21 cellular contexts compared by ENCODE assay signal in the genomic region with DNA sequence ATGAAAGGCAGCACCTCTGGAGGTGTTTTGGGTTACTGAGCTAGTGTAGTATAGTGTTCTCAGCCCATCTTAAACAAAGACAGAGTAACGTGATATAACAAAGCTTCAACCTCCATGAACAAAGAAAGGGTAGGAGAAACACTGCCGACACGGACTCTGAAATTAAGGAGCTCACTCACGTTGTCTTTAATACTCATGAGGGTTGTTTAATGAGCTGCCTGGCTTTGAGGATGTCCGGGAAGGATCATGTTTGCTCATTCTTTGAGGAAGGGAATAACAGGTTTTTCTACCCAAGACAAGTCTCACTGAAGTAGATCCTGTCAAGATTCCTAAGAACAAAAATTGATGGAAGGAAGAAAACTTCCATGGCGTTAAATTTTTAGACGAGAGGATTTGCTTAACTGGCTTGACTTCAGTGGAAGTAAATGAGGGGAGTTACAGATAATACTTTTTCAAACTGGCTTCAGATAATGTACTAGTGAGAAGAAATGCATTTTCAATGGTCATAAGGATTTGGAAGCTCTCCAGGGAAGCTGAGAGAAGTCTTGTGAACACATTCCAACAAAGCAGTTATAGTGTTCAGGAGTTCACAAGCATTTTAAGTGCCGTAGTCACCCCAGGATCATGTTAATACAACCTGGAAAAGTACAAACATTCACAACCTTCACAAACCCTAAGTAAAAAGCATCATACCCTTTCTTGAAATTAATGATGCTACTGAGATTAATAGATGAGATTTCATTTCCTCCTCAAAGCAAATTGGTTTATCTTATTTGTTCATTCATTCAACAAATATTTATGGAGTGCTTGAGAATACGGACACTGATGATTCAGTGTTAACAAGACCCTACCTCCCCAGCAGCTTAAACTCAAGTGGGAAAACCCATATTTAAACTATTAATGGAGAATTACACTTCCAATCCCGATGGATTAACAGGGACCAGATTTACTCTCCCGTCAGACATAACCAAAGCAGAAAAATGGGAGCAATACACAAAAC.
DNase-seq lines count a peak whose midpoint lies in the region; ATAC-seq and TF ChIP-seq lines count a peak whose summit lies in the region.
"Had no signal": no experiment of that assay in that cellular context is flagged by ENCODE, and none has a peak within 500 bp of the region (broad histone marks: within the 10 kb centered on the region; RNA-seq: fewer than 3 reads in every experiment).

No MANE protein-coding gene starts in this region.

- TF ChIP-seq EP300 in esophagus muscularis mucosa (IDR thresholded peaks at IDR 0.05), result no peak

- no peaks in the 10 kb centered on the region for H3K27me3 Mint-ChIP-seq in CD4-positive, alpha-beta T cell
- H3K27me3 Mint-ChIP-seq in endodermal cell (ENCODE audit: insufficient read depth), result peaks cover 9% of the 10 kb centered on the region
- H3K27me3 Mint-ChIP-seq in naive thymus-derived CD4-positive, alpha-beta T cell, result no peaks in the 10 kb centered on the region
- H3K27me3 Mint-ChIP-seq in activated CD4-positive, alpha-beta memory T cell treated with anti-CD3 and anti-CD28 coated beads for 36 hours, result no peaks in the 10 kb centered on the region
- H3K27me3 Mint-ChIP-seq: effector memory CD8-positive, alpha-beta T cell had no signal

- peak overlapping the region; percentile 90 for H3K27ac Mint-ChIP-seq in CD4-positive, alpha-beta T cell
- peak overlapping the region; percentile 77 for H3K27ac Mint-ChIP-seq in endodermal cell
- peak overlapping the region in 7 of 9 donors; percentile 45 to 87 (median 80) for H3K27ac Mint-ChIP-seq in naive thymus-derived CD4-positive, alpha-beta T cell
- no peak overlapping the region for H3K27ac Mint-ChIP-seq in activated CD4-positive, alpha-beta memory T cell treated with anti-CD3 and anti-CD28 coated beads for 36 hours

- H3K36me3 Mint-ChIP-seq in CD4-positive, alpha-beta T cell (ENCODE audit: low read depth), result peaks cover 38% of the 10 kb centered on the region
- no peaks in the 10 kb centered on the region for H3K36me3 Mint-ChIP-seq in endodermal cell (ENCODE audit: low read depth)
- peaks cover 0 to 23% (median 18%) of the 10 kb centered on the region in 5 donors for H3K36me3 Mint-ChIP-seq in naive thymus-derived CD4-positive, alpha-beta T cell
- peaks cover 8% of the 10 kb centered on the region for H3K36me3 Mint-ChIP-seq in activated CD4-positive, alpha-beta memory T cell treated with anti-CD3 and anti-CD28 coated beads for 36 hours

- H3K4me1 ChIP-seq in endodermal cell (ENCODE audit: control insufficient read depth, insufficient read depth, low read length) (peaks cover 12% of the 10 kb centered on the region), esophagus muscularis mucosa (no peaks in the 10 kb centered on the region)
- peaks cover 0 to 34% of the 10 kb centered on the region in 2 donors for H3K4me1 ChIP-seq in naive thymus-derived CD4-positive, alpha-beta T cell (ENCODE audit: control insufficient read depth in 2 of 2, insufficient read depth in 2 of 2, low read length in 2 of 2)
- H3K4me1 ChIP-seq: right lobe of liver, testis had no signal

- H3K4me3 ChIP-seq in LNCaP clone FGC (ENCODE audit: low read depth, low read length), result no peak overlapping the region
- H3K4me3 ChIP-seq in endodermal cell (ENCODE audit: low read length), result no peak overlapping the region
- H3K4me3 ChIP-seq in naive thymus-derived CD4-positive, alpha-beta T cell (ENCODE audit: low read length), result no peak overlapping the region
- no peak overlapping the region for H3K4me3 ChIP-seq in esophagus muscularis mucosa
- H3K4me3 ChIP-seq: gastrocnemius medialis, lung, right lobe of liver, testis had no signal

- intact Hi-C loops in CD4-positive, alpha-beta T cell (cut with DNase I, micrococcal nuclease), result no loop called here
- intact Hi-C loops in naive thymus-derived CD4-positive, alpha-beta T cell (cut with micrococcal nuclease), result no loop called here
- intact Hi-C loops in esophagus muscularis mucosa (cut with DNase I), result no loop called here
- intact Hi-C loops in activated CD4-positive, alpha-beta memory T cell treated with anti-CD3 and anti-CD28 coated beads for 36 hours (cut with micrococcal nuclease), result no loop called here

- no peak overlapping the region for H3K27ac ChIP-seq in CD4-positive, alpha-beta T cell (ENCODE audit: low read depth, low read length)
- no peak overlapping the region for H3K27ac ChIP-seq in endodermal cell (ENCODE audit: low read depth, low read length)
- H3K27ac ChIP-seq in naive thymus-derived CD4-positive, alpha-beta T cell (ENCODE audit: low read depth, low read length), result no peak overlapping the region
- H3K27ac ChIP-seq in esophagus muscularis mucosa (replicated peaks in 1 of 4), result no peak overlapping the region
- H3K27ac ChIP-seq: gastrocnemius medialis, right lobe of liver, testis had no signal

- H3K4me3 Mint-ChIP-seq in CD4-positive, alpha-beta T cell, result no peak overlapping the region
- no peak overlapping the region for H3K4me3 Mint-ChIP-seq in endodermal cell
- H3K4me3 Mint-ChIP-seq in naive thymus-derived CD4-positive, alpha-beta T cell, result peak overlapping the region in 4 of 10 donors; percentile 27 to 80 (median 70)
- no peak overlapping the region for H3K4me3 Mint-ChIP-seq in activated CD4-positive, alpha-beta memory T cell treated with anti-CD3 and anti-CD28 coated beads for 36 hours
- H3K4me3 Mint-ChIP-seq: effector memory CD8-positive, alpha-beta T cell; neural crest cell had no signal

- H3K9ac ChIP-seq in endodermal cell (ENCODE audit: extremely low read depth, low read length, poor library complexity, severe bottlenecking), result no peak overlapping the region

- ATAC-seq in CD4-positive, alpha-beta T cell (ENCODE audit: poor library complexity), result no peak
- no peak for ATAC-seq in naive thymus-derived CD4-positive, alpha-beta T cell
- ATAC-seq: effector memory CD8-positive, alpha-beta T cell; gastrocnemius medialis; right lobe of liver had no signal

- TF ChIP-seq POLR2A in esophagus muscularis mucosa (IDR thresholded peaks at IDR 0.05; ENCODE audit: low read depth), result no peak

- no peaks in the 10 kb centered on the region for H3K9me3 ChIP-seq in CD4-positive, alpha-beta T cell (ENCODE audit: control insufficient read depth, low read length)
- H3K9me3 ChIP-seq in endodermal cell (ENCODE audit: control insufficient read depth, low read length) (no peaks in the 10 kb centered on the region), esophagus muscularis mucosa (no peaks in the 10 kb centered on the region)
- no peaks in the 10 kb centered on the region for H3K9me3 ChIP-seq in naive thymus-derived CD4-positive, alpha-beta T cell (ENCODE audit: control insufficient read depth in 2 of 3, low read length in 3 of 3)
- H3K9me3 ChIP-seq: gastrocnemius medialis, right lobe of liver, testis had no signal

- H3K4me1 Mint-ChIP-seq in CD4-positive, alpha-beta T cell (ENCODE audit: low read depth), result peaks cover 46% of the 10 kb centered on the region
- H3K4me1 Mint-ChIP-seq in endodermal cell, result peaks cover 47% of the 10 kb centered on the region
- H3K4me1 Mint-ChIP-seq in naive thymus-derived CD4-positive, alpha-beta T cell, result peaks cover 10 to 60% (median 47%) of the 10 kb centered on the region in 7 donors
- no peaks in the 10 kb centered on the region for H3K4me1 Mint-ChIP-seq in activated CD4-positive, alpha-beta memory T cell treated with anti-CD3 and anti-CD28 coated beads for 36 hours (ENCODE audit: low read depth)

- no peaks in the 10 kb centered on the region for H3K27me3 ChIP-seq in CD4-positive, alpha-beta T cell (ENCODE audit: control insufficient read depth, insufficient read depth, low read length)
- H3K27me3 ChIP-seq in endodermal cell (ENCODE audit: control insufficient read depth, insufficient read depth, low read length, poor library complexity, severe bottlenecking), result no peaks in the 10 kb centered on the region
- H3K27me3 ChIP-seq in naive thymus-derived CD4-positive, alpha-beta T cell (ENCODE audit: control insufficient read depth in 2 of 2, insufficient read depth in 2 of 2, low read length in 2 of 2), result no peaks in the 10 kb centered on the region
- no peaks in the 10 kb centered on the region for H3K27me3 ChIP-seq in esophagus muscularis mucosa
- H3K27me3 ChIP-seq: gastrocnemius medialis, right lobe of liver, testis had no signal

- H3K36me3 ChIP-seq in endodermal cell (ENCODE audit: control insufficient read depth, insufficient read depth, low read length) (no peaks in the 10 kb centered on the region), esophagus muscularis mucosa (peaks cover 0 to 6% (median 2%) of the 10 kb centered on the region in 4 donors)
- no peaks in the 10 kb centered on the region for H3K36me3 ChIP-seq in naive thymus-derived CD4-positive, alpha-beta T cell (ENCODE audit: control insufficient read depth in 2 of 3, insufficient read depth in 3 of 3, low read length in 3 of 3)
- H3K36me3 ChIP-seq: gastrocnemius medialis, right lobe of liver had no signal

- POLR2A ChIA-PET in CD4-positive, alpha-beta T cell (lab: Charles Lee), result interaction anchor here (3.5 kb wide), 1 partner anchor 7 kb away, joined by 18 read pairs; no protein-coding TSS in a partner anchor
- POLR2A ChIA-PET in naive thymus-derived CD4-positive, alpha-beta T cell (lab: Charles Lee), result interaction anchor here (1.6 to 12.8 kb wide), 3 partner anchors 5 to 9 kb away, joined by 4 to 226 read pairs (median 226); no protein-coding TSS in a partner anchor
- POLR2A ChIA-PET in activated CD4-positive, alpha-beta memory T cell treated with anti-CD3 and anti-CD28 coated beads for 36 hours (lab: Charles Lee), result interaction anchor here (0.7 kb wide), 1 partner anchor 12 kb away, joined by 3 read pairs; no protein-coding TSS in a partner anchor

- no peaks in the 10 kb centered on the region for H3K9me3 Mint-ChIP-seq in CD4-positive, alpha-beta T cell
- H3K9me3 Mint-ChIP-seq in endodermal cell, result no peaks in the 10 kb centered on the region
- peaks cover 0 to 4% (median 0%) of the 10 kb centered on the region in 11 donors for H3K9me3 Mint-ChIP-seq in naive thymus-derived CD4-positive, alpha-beta T cell
- H3K9me3 Mint-ChIP-seq in activated CD4-positive, alpha-beta memory T cell treated with anti-CD3 and anti-CD28 coated beads for 36 hours, result no peaks in the 10 kb centered on the region
- H3K9me3 Mint-ChIP-seq: effector memory CD8-positive, alpha-beta T cell; neural crest cell had no signal

- 91 to 95% methylated on average over 7 to 11 of the region's 11 CpGs for WGBS in endodermal cell (ENCODE audit: insufficient coverage in 1 of 2, insufficient read length in 1 of 2), 2 experiments
- 75% methylated on average over 11 of the region's 11 CpGs for WGBS in esophagus muscularis mucosa

- TF ChIP-seq CTCF in CD4-positive, alpha-beta T cell (IDR thresholded peaks at IDR 0.05), result no peak
- TF ChIP-seq CTCF in LNCaP clone FGC (IDR thresholded peaks at IDR 0.05; ENCODE audit: control insufficient read depth, extremely low read depth, insufficient read depth) (no peak), endodermal cell (conservative IDR thresholded peaks at IDR 0.05) (no peak), esophagus muscularis mucosa (IDR thresholded peaks at IDR 0.05) (no peak)

- DNase-seq in CD4-positive, alpha-beta T cell, result no peak
- peak; percentile 92 for DNase-seq in LNCaP clone FGC (ENCODE audit: low read depth)
- DNase-seq in endodermal cell, result no peak
- DNase-seq in naive thymus-derived CD4-positive, alpha-beta T cell, result no peak
- DNase-seq in ureter (ENCODE audit: low spot score), result no peak
- no peak for DNase-seq in esophagus muscularis mucosa (ENCODE audit: extremely low spot score)
- DNase-seq in NCI-H2029 treated with DMSO at 0.1 percent for 48 hours (lab: John Stamatoyannopoulos, UW), result no peak
- DNase-seq in activated CD4-positive, alpha-beta memory T cell treated with anti-CD3 and anti-CD28 coated beads for 36 hours, result no peak
- DNase-seq: activated CD4-positive, alpha-beta T cell treated with anti-CD3 and anti-CD28 coated beads, Interleukin-2, amount 50 U/mL, for 1 hour; activated naive CD4-positive, alpha-beta T cell treated with anti-CD3 and anti-CD28 coated beads, Interleukin-2, amount 50 U/mL, for 16 hours; activated T-cell treated with anti-CD3 and anti-CD28 coated beads, Interleukin-2, amount 50 U/mL, for 1 hour; effector memory CD8-positive, alpha-beta T cell; gastrocnemius medialis; NCI-H2029; NCI-H82; right lobe of liver; stimulated activated CD4-positive, alpha-beta T cell treated with anti-CD3 and anti-CD28 coated beads, Interleukin-4, amount 100 ng/mL, for 1 hour; stimulated activated CD8-positive, alpha-beta memory T cell treated with anti-CD3 and anti-CD28 coated beads, Interleukin-4, amount 100 ng/mL, for 48 hours; testis had no signal

- CTCF ChIA-PET in CD4-positive, alpha-beta T cell (lab: Charles Lee), result no interaction called here
- CTCF ChIA-PET in naive thymus-derived CD4-positive, alpha-beta T cell (lab: Charles Lee), result interaction anchor here (1.0 kb wide), 1 partner anchor 74 kb away, joined by 3 read pairs; no protein-coding TSS in a partner anchor
- CTCF ChIA-PET in activated CD4-positive, alpha-beta memory T cell treated with anti-CD3 and anti-CD28 coated beads for 36 hours (lab: Charles Lee), result no interaction called here
